ENCODE assay signal across 26 cellular contexts in genomic region chr9:136152931-136153330, GRCh38. TPM values are rescaled to one million over a fixed set of nuclear protein-coding genes. Genes with fewer than 3 reads are reported as not detected.
"Had no signal": no experiment of that assay in that cellular context is flagged by ENCODE, and none has a peak within 500 bp of the region (broad histone marks: within the 10 kb centered on the region; RNA-seq: fewer than 3 reads in every experiment).

No MANE protein-coding gene starts in this region.

- H3K27ac ChIP-seq: esophagus squamous epithelium, neutrophil, pancreas, sigmoid colon, suprapubic skin, transverse colon, upper lobe of right lung, uterus had no signal

- DNase-seq: cortex of kidney; effector memory CD8-positive, alpha-beta T cell; erythroblast; esophagus squamous epithelium; natural killer cell; sigmoid colon; stimulated activated CD4-positive, alpha-beta T cell treated with anti-CD3 and anti-CD28 coated beads, Interleukin-2, amount 100 ng/mL, for 24 hours; stimulated activated CD4-positive, alpha-beta T cell treated with anti-CD3 and anti-CD28 coated beads, Interleukin-4, amount 100 ng/mL, for 24 hours; transverse colon; uterus had no signal

- ATAC-seq: effector memory CD8-positive, alpha-beta T cell; left lobe of liver; natural killer cell; pancreas; upper lobe of right lung had no signal

- FAIRE-seq: endometrium, frontal cortex, keratinocyte, pancreas had no signal

- H3K4me1 ChIP-seq: pancreas, sigmoid colon, suprapubic skin, transverse colon, upper lobe of right lung, uterus had no signal

- H3K36me3 ChIP-seq: esophagus squamous epithelium, neutrophil, pancreas, sigmoid colon, suprapubic skin, transverse colon, upper lobe of right lung, uterus had no signal

- H3K27me3 ChIP-seq: pancreas had no signal

- H3K9me3 ChIP-seq: esophagus squamous epithelium, neutrophil, pancreas, sigmoid colon, suprapubic skin, transverse colon, upper lobe of right lung, uterus had no signal

- H3K4me3 ChIP-seq: esophagus squamous epithelium, lung, pancreas, sigmoid colon, suprapubic skin, transverse colon, upper lobe of right lung, uterus had no signal

RNA-seq across cellular contexts. Expression of gene LHX3, which starts 52.0 kb away (rescaled TPM):
- total RNA-seq: dermis microvascular lymphatic vessel endothelial cell, esophagus squamous epithelium, frontal cortex, left lobe of liver, liver, lung, mononuclear cell, omental fat pad, pancreas, posterior vena cava, sigmoid colon, skeletal muscle tissue, transverse colon, upper lobe of right lung, uterus had no signal
- polyA plus RNA-seq: keratinocyte, liver, lung, neural cell, pancreas, sigmoid colon had no signal
